15 cellular contexts compared by ENCODE assay signal in the genomic region with DNA sequence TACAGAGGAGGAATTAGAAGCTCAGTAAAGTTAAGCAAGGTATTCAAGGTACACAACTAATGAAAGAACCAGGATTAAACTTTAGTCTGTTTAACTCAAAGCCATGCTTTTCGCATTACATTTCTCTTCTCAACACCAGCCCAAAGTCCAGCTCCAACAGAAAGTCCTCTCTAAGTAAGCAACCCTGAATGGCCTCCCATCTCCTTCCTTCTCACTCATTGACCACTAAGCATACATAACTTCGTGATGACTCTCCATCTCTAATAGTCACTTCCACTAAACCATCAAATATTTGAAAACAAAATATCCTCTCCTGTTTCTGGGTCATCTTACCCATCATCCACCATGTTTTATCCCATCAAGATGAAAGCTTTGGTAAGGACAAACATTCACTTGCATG.
DNase-seq lines count a peak whose midpoint lies in the region; ATAC-seq, FAIRE-seq and TF ChIP-seq lines count a peak whose summit lies in the region.
"Had no signal": no experiment of that assay in that cellular context is flagged by ENCODE, and none has a peak within 500 bp of the region (broad histone marks: within the 10 kb centered on the region; RNA-seq: fewer than 3 reads in every experiment).

No MANE protein-coding gene starts in this region.

- no peak for FAIRE-seq in astrocyte (lab: Jason Lieb, UNC)
- FAIRE-seq: A204.1, GM12892 had no signal

- no peak for ATAC-seq in HG02885 (IDR thresholded peaks at IDR 0.05; ENCODE audit: poor library complexity, unreplicated experiment)
- no peak for ATAC-seq in GM18873 (IDR thresholded peaks at IDR 0.05; ENCODE audit: low FRiP score, unreplicated experiment)
- ATAC-seq: CD8-positive, alpha-beta T cell; HCT116 had no signal

- H2AFZ ChIP-seq in GM23248: no peak overlapping the region
- H2AFZ ChIP-seq in astrocyte (ENCODE audit: low read depth, low read length): no peak overlapping the region

- no peaks in the 10 kb centered on the region for H3K9me3 ChIP-seq in GM23248 (ENCODE audit: low read depth)
- no peaks in the 10 kb centered on the region for H3K9me3 ChIP-seq in astrocyte (ENCODE audit: insufficient read depth, low read depth, low read length)
- H3K9me3 ChIP-seq: Caco-2 had no signal

- H3K36me3 Mint-ChIP-seq in astrocyte (ENCODE audit: low read depth, unreplicated experiment): no peaks in the 10 kb centered on the region
- H3K36me3 Mint-ChIP-seq: CD14-positive monocyte; CD8-positive, alpha-beta T cell had no signal

- H3K9ac ChIP-seq in GM23248 (no peak overlapping the region), astrocyte (ENCODE audit: low read length) (no peak overlapping the region)

- in situ Hi-C loops in GM23248 (cut with MboI): no loop called here

- H3K9me3 Mint-ChIP-seq in astrocyte (ENCODE audit: unreplicated experiment): peaks cover 5% of the 10 kb centered on the region

- peak overlapping the region; percentile 20 for H3K27ac Mint-ChIP-seq in astrocyte (ENCODE audit: unreplicated experiment)
- H3K27ac Mint-ChIP-seq: CD14-positive monocyte; CD8-positive, alpha-beta T cell had no signal

- no peaks in the 10 kb centered on the region for H3K36me3 ChIP-seq in GM23248 (ENCODE audit: low read depth)
- H3K36me3 ChIP-seq in astrocyte (ENCODE audit: insufficient read depth, low read length): no peaks in the 10 kb centered on the region

- H3K79me2 ChIP-seq in GM23248 (ENCODE audit: insufficient read depth) (no peaks in the 10 kb centered on the region), astrocyte (ENCODE audit: insufficient read depth, low read length) (no peaks in the 10 kb centered on the region)

- H3K27me3 ChIP-seq in GM23248 (replicated peaks; ENCODE audit: insufficient read depth): no peaks in the 10 kb centered on the region
- H3K27me3 ChIP-seq in astrocyte (ENCODE audit: insufficient read depth, low read length): no peaks in the 10 kb centered on the region

- no peak for TF ChIP-seq CTCF in astrocyte (IDR thresholded peaks at IDR 0.05; ENCODE audit: insufficient read depth, low read depth, low read length)

- peaks cover 12% of the 10 kb centered on the region for H3K4me1 ChIP-seq in GM23248 (ENCODE audit: insufficient read depth)
- peaks cover 20% of the 10 kb centered on the region for H3K4me1 ChIP-seq in astrocyte (ENCODE audit: insufficient read depth, low read length)
- H3K4me1 ChIP-seq: Caco-2 had no signal

- H3K4me3 Mint-ChIP-seq in astrocyte (ENCODE audit: unreplicated experiment): no peak overlapping the region
- H3K4me3 Mint-ChIP-seq: CD14-positive monocyte; CD8-positive, alpha-beta T cell had no signal

- no peak overlapping the region for H3K27ac ChIP-seq in GM23248
- H3K27ac ChIP-seq in astrocyte (ENCODE audit: low read depth, low read length): no peak overlapping the region

- 0 out of 2 replicates have a peak, but pooled peaks cover 2% of the 10 kb centered on the region for H3F3A ChIP-seq in GM23248 (ENCODE audit: insufficient read depth)

- H3K4me3 ChIP-seq in GM23248 (no peak overlapping the region), astrocyte (ENCODE audit: insufficient read depth, low read depth, low read length) (no peak overlapping the region)

- no peak overlapping the region for H3K4me2 ChIP-seq in GM23248 (ENCODE audit: unreplicated experiment)
- no peak overlapping the region for H3K4me2 ChIP-seq in astrocyte (ENCODE audit: low read length)

- peak; percentile 40 for DNase-seq in GM23248
- DNase-seq in astrocyte (ENCODE audit: low read depth): peak; percentile 46
- DNase-seq in fibroblast of peridontal ligament (ENCODE audit: extremely low read depth): peak; percentile 26
- DNase-seq in stromal cell of bone marrow (ENCODE audit: low read depth): peak; percentile 16
- no peak for DNase-seq in NCI-H2171 (lab: John Stamatoyannopoulos, UW)
- DNase-seq: Caco-2; CD8-positive, alpha-beta T cell; DND-41; GDM1 had no signal

- H3K9me2 ChIP-seq in GM23248 (ENCODE audit: insufficient read depth): no peaks in the 10 kb centered on the region

- peaks cover 37% of the 10 kb centered on the region for H3K4me1 Mint-ChIP-seq in astrocyte (ENCODE audit: low read depth, unreplicated experiment)
- H3K4me1 Mint-ChIP-seq: CD14-positive monocyte had no signal

- H4K20me1 ChIP-seq in GM23248 (ENCODE audit: insufficient read depth) (no peaks in the 10 kb centered on the region), astrocyte (ENCODE audit: insufficient read depth, low read length) (no peaks in the 10 kb centered on the region)

- H3K27me3 Mint-ChIP-seq in astrocyte (ENCODE audit: low read depth, unreplicated experiment): no peaks in the 10 kb centered on the region

- WGBS in GM23248 (ENCODE audit: low coverage in 1 of 2, low lambda C conversion rate in 2 of 2, missing lambda C conversion rate in 2 of 2), 2 experiments: 46 to 58% methylated on average over 2 of the region's 2 CpGs
